In the genomic region with DNA sequence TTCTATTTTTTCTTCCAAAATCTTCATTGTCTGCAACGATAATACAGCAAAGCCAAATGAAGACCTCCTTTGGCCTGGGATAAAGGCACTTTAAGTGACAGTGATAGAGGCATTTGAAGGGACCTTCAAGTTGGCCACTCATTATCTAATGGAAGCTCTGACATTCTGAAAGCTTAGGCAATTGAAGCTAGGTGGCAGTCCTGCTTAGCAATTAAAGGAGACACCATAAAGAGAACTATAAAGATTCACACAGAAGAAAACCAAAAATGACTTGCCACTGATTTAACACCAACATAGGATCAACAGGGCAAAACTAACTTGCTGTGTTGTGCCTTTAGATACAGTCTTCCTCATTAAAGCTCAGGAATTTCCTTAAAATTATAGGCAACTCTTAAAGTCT, we compare ENCODE assay signal across 1 cellular context.
A peak's percentile ranks its signal among the peaks of the same experiment; 100 is the strongest.
TF ChIP-seq lines count a peak whose summit lies in the region.

No MANE protein-coding gene starts in this region.

TF ChIP-seq in HepG2, 621 proteins besides CTCF, POLR2A, EP300 and RAD21:
- TF ChIP-seq, protein P1, sequence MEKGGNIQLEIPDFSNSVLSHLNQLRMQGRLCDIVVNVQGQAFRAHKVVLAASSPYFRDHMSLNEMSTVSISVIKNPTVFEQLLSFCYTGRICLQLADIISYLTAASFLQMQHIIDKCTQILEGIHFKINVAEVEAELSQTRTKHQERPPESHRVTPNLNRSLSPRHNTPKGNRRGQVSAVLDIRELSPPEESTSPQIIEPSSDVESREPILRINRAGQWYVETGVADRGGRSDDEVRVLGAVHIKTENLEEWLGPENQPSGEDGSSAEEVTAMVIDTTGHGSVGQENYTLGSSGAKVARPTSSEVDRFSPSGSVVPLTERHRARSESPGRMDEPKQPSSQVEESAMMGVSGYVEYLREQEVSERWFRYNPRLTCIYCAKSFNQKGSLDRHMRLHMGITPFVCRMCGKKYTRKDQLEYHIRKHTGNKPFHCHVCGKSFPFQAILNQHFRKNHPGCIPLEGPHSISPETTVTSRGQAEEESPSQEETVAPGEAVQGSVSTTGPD (CRISPR knock-in tag; IDR thresholded peaks at IDR 0.05): no peak
- TF ChIP-seq STAG1 (CRISPR knock-in tag; IDR thresholded peaks at IDR 0.05): peak; percentile 27
TF ChIP-seq in HepG2: peak in this region for 1.
